Comparison of ENCODE assay signal across 8 cellular contexts in the genomic region with DNA sequence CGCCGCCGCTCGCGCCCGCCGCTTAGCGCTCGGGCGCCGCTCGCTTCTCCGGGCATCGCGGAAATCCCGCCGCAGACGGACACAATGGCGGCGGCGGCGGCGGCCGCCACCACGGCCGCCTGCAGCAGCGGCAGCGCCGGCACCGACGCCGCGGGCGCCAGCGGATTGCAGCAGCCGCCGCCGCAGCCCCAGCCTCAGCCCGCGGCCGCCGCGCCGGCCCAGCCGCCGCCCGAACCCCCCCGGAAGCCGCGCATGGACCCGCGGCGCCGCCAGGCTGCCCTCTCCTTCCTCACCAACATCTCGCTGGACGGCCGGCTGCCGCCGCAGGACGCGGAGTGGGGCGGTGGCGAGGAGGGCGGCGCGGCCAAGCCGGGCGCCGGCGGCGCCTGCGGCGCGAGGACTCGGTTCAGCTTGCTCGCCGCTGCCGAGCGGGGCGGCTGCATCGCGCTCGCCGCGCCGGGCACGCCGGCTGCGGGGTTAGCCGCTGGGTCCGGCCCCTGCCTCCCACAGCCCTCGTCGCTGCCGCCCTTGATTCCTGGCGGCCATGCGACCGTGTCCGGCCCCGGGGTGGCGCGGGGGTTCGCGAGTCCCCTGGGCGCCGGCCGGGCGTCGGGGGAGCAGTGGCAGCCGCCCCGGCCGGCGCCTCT. TPM values are rescaled to one million over a fixed set of nuclear protein-coding genes. Genes with fewer than 3 reads are reported as not detected.
A peak's percentile ranks its signal among the peaks of the same experiment; 100 is the strongest.
DNase-seq lines count a peak whose midpoint lies in the region; ATAC-seq and TF ChIP-seq lines count a peak whose summit lies in the region.

No MANE protein-coding gene starts in this region.

- peaks cover 21% of the 10 kb centered on the region for H4K20me1 ChIP-seq in osteoblast (ENCODE audit: insufficient read depth, low read length)

- peaks cover 43% of the 10 kb centered on the region for H3K79me2 ChIP-seq in osteoblast (ENCODE audit: insufficient read depth, low read length)

- no peak overlapping the region for H3K27ac Mint-ChIP-seq in activated CD8-positive, alpha-beta T cell treated with anti-CD3 and anti-CD28 coated beads, Interleukin-2, amount 10 ng/mL, durations not matched to agents 7 days and 5 days

- peaks cover 18% of the 10 kb centered on the region for H3K4me1 ChIP-seq in osteoblast (ENCODE audit: insufficient read depth, low read length)

- peak overlapping the region; percentile 82 for H3K4me3 ChIP-seq in osteoblast (ENCODE audit: insufficient read depth, low read length)

- H3K9me3 ChIP-seq in osteoblast (ENCODE audit: low read depth, low read length): no peaks in the 10 kb centered on the region

- peak overlapping the region; percentile 86 for H3K4me2 ChIP-seq in osteoblast (ENCODE audit: insufficient read depth, low read length)

- POLR2A ChIA-PET in activated CD8-positive, alpha-beta T cell treated with anti-CD3 and anti-CD28 coated beads, Interleukin-2, amount 10 ng/mL, durations not matched to agents 7 days and 5 days (lab: Charles Lee): interaction anchor here (0.9 kb wide), 1 partner anchor 225 kb away, joined by 3 read pairs; no protein-coding TSS in a partner anchor

- no peaks in the 10 kb centered on the region for H3K36me3 Mint-ChIP-seq in activated CD8-positive, alpha-beta T cell treated with anti-CD3 and anti-CD28 coated beads, Interleukin-2, amount 10 ng/mL, durations not matched to agents 7 days and 5 days (ENCODE audit: low read depth)

- no peak overlapping the region for H2AFZ ChIP-seq in osteoblast (ENCODE audit: low read length)

- H3K27ac ChIP-seq in osteoblast (ENCODE audit: low read depth, low read length): peak overlapping the region; percentile 25

- peak; percentile 18 for TF ChIP-seq POLR2A in GM18526 (IDR thresholded peaks at IDR 0.05; ENCODE audit: extremely low read depth, insufficient read length)

- H3K27me3 ChIP-seq in osteoblast (ENCODE audit: insufficient read depth, low read length): no peaks in the 10 kb centered on the region

- H3K27me3 Mint-ChIP-seq in activated CD8-positive, alpha-beta T cell treated with anti-CD3 and anti-CD28 coated beads, Interleukin-2, amount 10 ng/mL, durations not matched to agents 7 days and 5 days (ENCODE audit: low read depth): peaks cover 31% of the 10 kb centered on the region

- peak overlapping the region; percentile 45 for H3K4me3 Mint-ChIP-seq in activated CD8-positive, alpha-beta T cell treated with anti-CD3 and anti-CD28 coated beads, Interleukin-2, amount 10 ng/mL, durations not matched to agents 7 days and 5 days

- no peaks in the 10 kb centered on the region for H3K9me3 Mint-ChIP-seq in activated CD8-positive, alpha-beta T cell treated with anti-CD3 and anti-CD28 coated beads, Interleukin-2, amount 10 ng/mL, durations not matched to agents 7 days and 5 days (ENCODE audit: insufficient read depth)

- peaks cover 40% of the 10 kb centered on the region for H3K4me1 Mint-ChIP-seq in activated CD8-positive, alpha-beta T cell treated with anti-CD3 and anti-CD28 coated beads, Interleukin-2, amount 10 ng/mL, durations not matched to agents 7 days and 5 days (ENCODE audit: low read depth)

- H3K36me3 ChIP-seq in osteoblast (ENCODE audit: insufficient read depth, low read length): no peaks in the 10 kb centered on the region

- CTCF ChIA-PET in activated CD8-positive, alpha-beta T cell treated with anti-CD3 and anti-CD28 coated beads, Interleukin-2, amount 10 ng/mL, durations not matched to agents 7 days and 5 days (lab: Charles Lee): interaction anchor here (2.3 kb wide), 1 partner anchor 269 kb away, joined by 6 read pairs; no protein-coding TSS in a partner anchor

- peak; percentile 52 for ATAC-seq in activated CD8-positive, alpha-beta T cell treated with anti-CD3 and anti-CD28 coated beads, Interleukin-2, amount 10 ng/mL, durations not matched to agents 7 days and 5 days
- ATAC-seq in HG03457 (IDR thresholded peaks at IDR 0.05; ENCODE audit: unreplicated experiment): no peak

- TF ChIP-seq CTCF in osteoblast (IDR thresholded peaks at IDR 0.05; ENCODE audit: extremely low read depth, low read depth, low read length): no peak

- DNase-seq in AG08395 (ENCODE audit: low spot score): peak; percentile 53
- DNase-seq in HPDE6-E6E7 (ENCODE audit: extremely low spot score): peak; percentile 28
- peak; percentile 29 for DNase-seq in activated CD8-positive, alpha-beta T cell treated with anti-CD3 and anti-CD28 coated beads, Interleukin-2, amount 10 ng/mL, durations not matched to agents 7 days and 5 days
- DNase-seq in glomerular visceral epithelial cell (ENCODE audit: extremely low spot score): peak; percentile 57
- DNase-seq in osteoblast (ENCODE audit: insufficient read length, low spot score, missing footprints): peak; percentile 96
- no peak for DNase-seq in superior temporal gyrus (ENCODE audit: extremely low spot score)

RNA-seq across cellular contexts. Expression of gene CABLES1, which starts 0.5 kb away (rescaled TPM):
- total RNA-seq in activated CD8-positive, alpha-beta T cell treated with anti-CD3 and anti-CD28 coated beads, Interleukin-2, amount 10 ng/mL, durations not matched to agents 7 days and 5 days: 1 to 10 TPM; 2.3 to 2.7 TPM
- 13.0 and 16.8 TPM in 2 replicates for total RNA-seq in osteoblast
